Comparison of ENCODE assay signal across 9 cellular contexts in the genomic region with DNA sequence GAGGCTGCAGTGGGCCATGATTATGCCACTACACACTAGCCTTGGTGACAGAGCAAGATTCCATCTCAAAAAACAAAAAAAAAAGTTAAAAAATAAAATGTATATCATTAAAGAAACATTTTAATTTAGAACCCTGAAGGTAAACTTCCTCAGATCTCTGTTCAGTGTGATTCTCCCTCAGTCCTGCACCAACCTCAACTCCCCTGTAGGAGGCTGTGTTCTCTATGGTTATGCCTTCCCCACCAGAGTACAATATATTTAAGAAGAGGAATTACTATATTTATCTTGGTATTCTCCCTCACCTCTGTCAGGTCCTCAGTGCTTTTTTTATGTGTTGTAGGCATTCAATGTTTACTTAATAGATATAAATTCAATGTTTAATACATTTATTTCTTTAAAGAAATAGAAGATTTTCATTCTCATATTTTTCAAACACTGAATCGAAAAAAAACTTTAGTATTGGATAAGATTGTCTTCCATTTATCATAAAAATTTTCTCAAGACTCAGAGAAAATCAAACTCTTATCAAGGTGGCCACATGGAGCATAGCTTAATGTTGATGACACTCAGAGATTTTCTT. TPM values are rescaled to one million over a fixed set of nuclear protein-coding genes. Genes with fewer than 3 reads are reported as not detected.
DNase-seq lines count a peak whose midpoint lies in the region; ATAC-seq and TF ChIP-seq lines count a peak whose summit lies in the region.
"Had no signal": no experiment of that assay in that cellular context is flagged by ENCODE, and none has a peak within 500 bp of the region (broad histone marks: within the 10 kb centered on the region; RNA-seq: fewer than 3 reads in every experiment).

No MANE protein-coding gene starts in this region.

- no peak overlapping the region for H3K9ac ChIP-seq in colonic mucosa (ENCODE audit: low read depth in 2 of 2, low read length in 2 of 2)

- peak; percentile 46 for ATAC-seq in GM18907 (IDR thresholded peaks at IDR 0.05; ENCODE audit: unreplicated experiment)
- peak; percentile 51 for ATAC-seq in HG03520 (IDR thresholded peaks at IDR 0.05; ENCODE audit: unreplicated experiment)
- no peak for ATAC-seq in HG03045 (IDR thresholded peaks at IDR 0.05; ENCODE audit: unreplicated experiment)

- H3K27ac Mint-ChIP-seq in Calu3 (ENCODE audit: unreplicated experiment), result no peak overlapping the region
- H3K27ac Mint-ChIP-seq in nephron progenitor cell, result no peak overlapping the region

- CTCF ChIA-PET in Calu3 (lab: Charles Lee), result interaction anchor here (0.7 kb wide), 1 partner anchor 68 kb away, joined by 3 read pairs; no protein-coding TSS in a partner anchor

- H3K9me3 Mint-ChIP-seq in Calu3 (ENCODE audit: low read depth, unreplicated experiment) (no peaks in the 10 kb centered on the region), nephron progenitor cell (peaks cover 13% of the 10 kb centered on the region)

- H3K27me3 Mint-ChIP-seq in Calu3 (ENCODE audit: unreplicated experiment), result no peaks in the 10 kb centered on the region
- peaks cover 3% of the 10 kb centered on the region for H3K27me3 Mint-ChIP-seq in nephron progenitor cell (ENCODE audit: low read depth, poor library complexity)

- H3K36me3 ChIP-seq in colonic mucosa, result no peaks in the 10 kb centered on the region

- no peaks in the 10 kb centered on the region for H3K27me3 ChIP-seq in colonic mucosa

- H3K9me3 ChIP-seq in colonic mucosa, result no peaks in the 10 kb centered on the region

- no TSS peak for BruUV-seq in Calu3 (replicated peaks; lab: Mats Ljungman, UMichigan)

- peaks cover 26% of the 10 kb centered on the region for H3K4me1 Mint-ChIP-seq in Calu3 (ENCODE audit: low read depth, unreplicated experiment)
- H3K4me1 Mint-ChIP-seq in nephron progenitor cell, result peaks cover 14% of the 10 kb centered on the region

- H3K36me3 Mint-ChIP-seq in Calu3 (ENCODE audit: insufficient read depth, unreplicated experiment) (peaks cover 15% of the 10 kb centered on the region), nephron progenitor cell (ENCODE audit: low read depth) (peaks cover 7% of the 10 kb centered on the region)

- DNase-seq in Calu3 (peak; percentile 13), SW480 (ENCODE audit: low spot score) (peak; percentile 12), colonic mucosa (no peak), nephron progenitor cell (no peak), NCI-H2227 treated with DMSO at 0.1 percent for 48 hours (lab: John Stamatoyannopoulos, UW) (no peak)

- TF ChIP-seq CTCF in Calu3 (IDR thresholded peaks at IDR 0.05; ENCODE audit: unreplicated experiment) (peak; percentile 35), colonic mucosa (IDR thresholded peaks at IDR 0.05) (peak; percentile 56), nephron progenitor cell (IDR thresholded peaks at IDR 0.05) (peak; percentile 45)

- peaks cover 4% of the 10 kb centered on the region for H3K4me1 ChIP-seq in colonic mucosa

- intact Hi-C loops in Calu3 (cut with micrococcal nuclease; ENCODE audit: unreplicated experiment) (loop anchor here (1.0 to 5.0 kb wide), 3 partner anchors 32 to 243 kb away; no protein-coding TSS in a partner anchor), colonic mucosa (cut with DNase I) (loop anchor here (10.0 kb wide), 1 partner anchor 245 kb away; no protein-coding TSS in a partner anchor)

- no peak overlapping the region for H3K4me3 Mint-ChIP-seq in Calu3 (ENCODE audit: low read depth, unreplicated experiment)
- no peak overlapping the region for H3K4me3 Mint-ChIP-seq in nephron progenitor cell

- no peak overlapping the region for H3K27ac ChIP-seq in colonic mucosa
- H3K27ac ChIP-seq: SK-N-MC had no signal

- no peak overlapping the region for H3K4me3 ChIP-seq in colonic mucosa
- H3K4me3 ChIP-seq: SK-N-MC had no signal

RNA-seq across cellular contexts. Expression of a gene that starts 4.8 kb away (rescaled TPM):
- total RNA-seq in Calu3 (2022) (42.5 and 42.9 TPM in 2 replicates), colonic mucosa (10 to 100 TPM; 14.4 to 15.0 TPM)

Comparison
In these comparisons a context has a peak if more than half of its experiments do, and no peak if none do; other contexts are left out.
1. DNase-seq: peak in Calu3 (single experiment) and SW480 (single experiment); none in colonic mucosa (single experiment), nephron progenitor cell (single experiment) and NCI-H2227 treated with DMSO at 0.1 percent for 48 hours (single experiment).
2. Peak in every context shown above with its lines, with median percentiles within 50 percentile points of each other: CTCF ChIP-seq.